ENCODE assay signal across 18 cellular contexts in genomic region chr3:14524920-14525660, GRCh38. TPM values are rescaled to one million over a fixed set of nuclear protein-coding genes. Genes with fewer than 3 reads are reported as not detected.
DNase-seq lines count a peak whose midpoint lies in the region; ATAC-seq, FAIRE-seq and TF ChIP-seq lines count a peak whose summit lies in the region.
"Had no signal": no experiment of that assay in that cellular context is flagged by ENCODE, and none has a peak within 500 bp of the region (broad histone marks: within the 10 kb centered on the region; RNA-seq: fewer than 3 reads in every experiment).

No MANE protein-coding gene starts in this region.

- ATAC-seq in RWPE2 (ENCODE audit: low read depth) = no peak
- no peak for ATAC-seq in esophagus mucosa
- no peak for ATAC-seq in HG02884 (IDR thresholded peaks at IDR 0.05; ENCODE audit: unreplicated experiment)
- no peak for ATAC-seq in HG03442 (IDR thresholded peaks at IDR 0.05; ENCODE audit: unreplicated experiment)

- CTCF ChIA-PET in H1 (lab: Charles Lee; ENCODE audit: partially characterized antibody) = interaction anchor here (0.7 to 9.5 kb wide), 9 partner anchors 8 to 76 kb away, joined by 3 to 103 read pairs (median 4); no protein-coding TSS in a partner anchor

- H3K9me3 ChIP-seq in RWPE2 (ENCODE audit: severe bottlenecking) (no peaks in the 10 kb centered on the region), H1 (ENCODE audit: insufficient read depth in 2 of 2, low read depth in 1 of 2, low read length in 1 of 2) (no peaks in the 10 kb centered on the region), skeletal muscle tissue (ENCODE audit: control insufficient read depth in 3 of 3, low read length in 3 of 3) (no peaks in the 10 kb centered on the region)

- H3K4me1 ChIP-seq in RWPE2 (ENCODE audit: insufficient read depth, poor library complexity, severe bottlenecking) (no peaks in the 10 kb centered on the region), H1 (replicated peaks in 1 of 4; ENCODE audit: control insufficient read depth in 3 of 4, insufficient read depth in 4 of 4, low read length in 3 of 4) (peaks cover 2 to 9% (median 7%) of the 10 kb centered on the region in 4 experiments), skeletal muscle tissue (ENCODE audit: control insufficient read depth in 3 of 3, insufficient read depth in 3 of 3, low read length in 3 of 3) (peaks cover 66 to 74% (median 70%) of the 10 kb centered on the region in 3 donors)

- no peaks in the 10 kb centered on the region for H3K79me1 ChIP-seq in H1 (ENCODE audit: low read depth, low read length)

- peak overlapping the region; percentile 74; the same call in 1 of the 2 replicates for H2BK15ac ChIP-seq in H1 (ENCODE audit: low read length)

- H4K91ac ChIP-seq in H1 (replicated peaks; ENCODE audit: insufficient read length, low read length) = no peak overlapping the region

- TF ChIP-seq CTCF in RWPE2 (IDR thresholded peaks at IDR 0.05; ENCODE audit: poor library complexity, severe bottlenecking) (no peak), H1 (IDR thresholded peaks at IDR 0.05; ENCODE audit: control extremely low read depth in 1 of 3, insufficient read depth in 1 of 3, low read depth in 1 of 3, low read length in 3 of 3) (no peak)

- no peak overlapping the region for H3K4me2 ChIP-seq in H1 (ENCODE audit: insufficient read depth in 1 of 2, low read depth in 2 of 2, low read length in 2 of 2)

- H2BK120ac ChIP-seq in H1 (replicated peaks; ENCODE audit: low read depth, low read length) = no peak overlapping the region

- FAIRE-seq in H1 (lab: Jason Lieb, UNC) = no peak

- H3K79me2 ChIP-seq in H1 (ENCODE audit: control insufficient read depth in 1 of 2, insufficient read depth in 2 of 2, low read length in 2 of 2) = no peaks in the 10 kb centered on the region

- TF ChIP-seq EP300 in H1 (IDR thresholded peaks at IDR 0.05; ENCODE audit: borderline replicate concordance in 1 of 2, low read depth in 2 of 2, low read length in 2 of 2) = no peak

- no peak for TF ChIP-seq POLR2A in H1 (IDR thresholded peaks at IDR 0.05; ENCODE audit: control extremely low read depth in 1 of 2, low read depth in 2 of 2, low read length in 2 of 2)

- H3K9ac ChIP-seq in H1 (replicated peaks in 1 of 4; ENCODE audit: extremely low read depth in 1 of 4, low read depth in 3 of 4, low read length in 3 of 4) (no peak overlapping the region), skeletal muscle tissue (ENCODE audit: low read depth in 1 of 3, low read length in 3 of 3) (peak overlapping the region; percentile 69 to 89 (median 83))

- H3K23me2 ChIP-seq in H1 (ENCODE audit: low read depth, low read length) = no peaks in the 10 kb centered on the region; the same call in 1 of the 2 replicates

- H3K4me3 ChIP-seq in RWPE2 (ENCODE audit: severe bottlenecking) = no peak overlapping the region
- H3K4me3 ChIP-seq in H1 (ENCODE audit: extremely low read depth in 1 of 4, insufficient read depth in 2 of 4, low read depth in 3 of 4, low read length in 4 of 4) = no peak overlapping the region
- peak overlapping the region; percentile 39 to 60 (median 41) for H3K4me3 ChIP-seq in skeletal muscle tissue (ENCODE audit: low read length in 3 of 3)

- no peak overlapping the region for H3K23ac ChIP-seq in H1 (ENCODE audit: insufficient read length)

- 92% methylated on average over 7 of the region's 9 CpGs; no CpG with 5 or more reads in 1 of the 2 experiments for WGBS in H1 (ENCODE audit: extremely low coverage in 1 of 2, insufficient coverage in 1 of 2, insufficient read length in 1 of 2, insufficient replicate concordance in 2 of 2, low coverage in 1 of 2, low lambda C conversion rate in 2 of 2, missing lambda C conversion rate in 1 of 2), 2 experiments

- no peak overlapping the region for H3K56ac ChIP-seq in H1 (replicated peaks; ENCODE audit: insufficient read length, low read depth, low read length)

- no peak for TF ChIP-seq RAD21 in H1 (IDR thresholded peaks at IDR 0.05 in 1 of 2, conservative IDR thresholded peaks at IDR 0.05 in 1 of 2; ENCODE audit: low read depth in 2 of 2, low read length in 2 of 2)

- no peak overlapping the region for H3K18ac ChIP-seq in H1 (ENCODE audit: extremely low read depth, low read length)

- H3K27me3 ChIP-seq in RWPE2 (ENCODE audit: insufficient read depth, poor library complexity, severe bottlenecking) = no peaks in the 10 kb centered on the region
- H3K27me3 ChIP-seq in H1 (replicated peaks in 1 of 4; ENCODE audit: control insufficient read depth in 3 of 4, extremely low read depth in 1 of 4, insufficient read depth in 3 of 4, low read length in 3 of 4) = no peaks in the 10 kb centered on the region
- H3K27me3 ChIP-seq in layer of hippocampus (ENCODE audit: control insufficient read depth, insufficient read depth, low read length) = no peaks in the 10 kb centered on the region
- H3K27me3 ChIP-seq in skeletal muscle tissue (ENCODE audit: control insufficient read depth in 3 of 3, insufficient read depth in 3 of 3, low read length in 3 of 3) = no peaks in the 10 kb centered on the region

- peak overlapping the region; percentile 26; the same call in 1 of the 2 replicates for H2AK5ac ChIP-seq in H1 (ENCODE audit: low read depth, low read length)

- no peak overlapping the region for H2AFZ ChIP-seq in H1 (ENCODE audit: low read length)

- H3K14ac ChIP-seq in H1 (ENCODE audit: insufficient read length) = no peak overlapping the region

- no peaks in the 10 kb centered on the region for H4K20me1 ChIP-seq in H1 (replicated peaks in 1 of 2; ENCODE audit: control insufficient read depth in 1 of 2, insufficient read depth in 2 of 2, low read length in 2 of 2)

- H2BK20ac ChIP-seq in H1 (ENCODE audit: low read length) = 0 out of 2 replicates have a peak overlapping the region, but pooled peaks have one; percentile 32

- H4K5ac ChIP-seq in H1 (ENCODE audit: insufficient read length, low read depth, low read length) = no peak overlapping the region

- no peak overlapping the region for H2BK5ac ChIP-seq in H1 (ENCODE audit: low read depth, low read length)

- POLR2A ChIA-PET in H1 (lab: Charles Lee; ENCODE audit: partially characterized antibody) = interaction anchor here (1.0 to 1.7 kb wide), 3 partner anchors 11 to 23 kb away, joined by 3 read pairs; no protein-coding TSS in a partner anchor

- H4K8ac ChIP-seq in H1 (ENCODE audit: extremely low read depth, insufficient read depth, low read length) = no peak overlapping the region

- DNase-seq in RWPE2 (ENCODE audit: low spot score) = peak; percentile 22
- no peak for DNase-seq in H1 (ENCODE audit: low read depth in 1 of 2, low spot score in 2 of 2)
- no peak for DNase-seq in Kasumi-1 (lab: John Stamatoyannopoulos, UW)
- DNase-seq: activated CD4-positive, alpha-beta memory T cell treated with anti-CD3 and anti-CD28 coated beads, Interleukin-2, amount 10 ng/mL, durations not matched to agents 7 days and 5 days; activated T-cell treated with anti-CD3 and anti-CD28 coated beads, Interleukin-2, amount 50 U/mL, for 72 hours; AML-193; central memory CD4-positive, alpha-beta T cell; COR-L47; foreskin melanocyte; mammary epithelial cell; NCI-H1105; NCI-H2171 treated with DMSO at 0.1 percent for 48 hours; stimulated activated CD4-positive, alpha-beta T cell treated with anti-CD3 and anti-CD28 coated beads, Interleukin-4, amount 100 ng/mL, for 24 hours had no signal

- no peaks in the 10 kb centered on the region for H3K36me3 ChIP-seq in RWPE2 (ENCODE audit: low read depth)
- no peaks in the 10 kb centered on the region for H3K36me3 ChIP-seq in H1 (ENCODE audit: control insufficient read depth in 2 of 4, insufficient read depth in 4 of 4, low read length in 3 of 4)
- H3K36me3 ChIP-seq in skeletal muscle tissue (ENCODE audit: control insufficient read depth in 3 of 3, insufficient read depth in 3 of 3, low read length in 3 of 3) = peaks cover 3 to 7% (median 6%) of the 10 kb centered on the region in 3 donors

- H3K4ac ChIP-seq in H1 (replicated peaks; ENCODE audit: insufficient read length, low read depth, low read length) = no peak overlapping the region

- H3K27ac ChIP-seq in RWPE2 (ENCODE audit: poor library complexity, severe bottlenecking) = no peak overlapping the region
- no peak overlapping the region for H3K27ac ChIP-seq in H1 (ENCODE audit: low read depth, low read length)
- peak overlapping the region; percentile 10 for H3K27ac ChIP-seq in layer of hippocampus (ENCODE audit: low read depth, low read length)
- peak overlapping the region; percentile 99 for H3K27ac ChIP-seq in skeletal muscle tissue (ENCODE audit: low read depth, low read length)

- H2BK12ac ChIP-seq in H1 (ENCODE audit: low read depth, low read length) = no peak overlapping the region

TF ChIP-seq in H1, 55 proteins besides CTCF, POLR2A, EP300 and RAD21:
- TF ChIP-seq SIN3A (conservative IDR thresholded peaks at IDR 0.05 in 1 of 2, IDR thresholded peaks at IDR 0.05 in 1 of 2; ENCODE audit: low read depth in 1 of 2, low read length in 2 of 2) (no peak), ASH2L (IDR thresholded peaks at IDR 0.05; ENCODE audit: low read length) (no peak), HDAC6 (IDR thresholded peaks at IDR 0.05; ENCODE audit: low read depth, low read length) (no peak), SUZ12 (IDR thresholded peaks at IDR 0.05; ENCODE audit: low read length) (no peak), ATF3 (IDR thresholded peaks at IDR 0.05; ENCODE audit: insufficient read depth, low read depth, low read length) (no peak)
TF ChIP-seq in H1: peak in this region for 0.

RNA-seq across cellular contexts. Expression of gene GRIP2, which starts 15.1 kb away (rescaled TPM):
- 6.4 and 6.9 TPM in 2 replicates for total RNA-seq in H1 (2021; fragmentation: NEBNext Ultra II Directional; extraction: Animal tissue kit (Norgen Biotek cat#: 25700))
- polyA plus RNA-seq in H1 (2011; rRNA removed) = 2.5 and 3.5 TPM in 2 replicates
- polyA plus RNA-seq in H1 (2011; cell fraction: cytosol; rRNA removed) = 3.7 TPM
- polyA plus RNA-seq in H1 (2011; cell fraction: nucleus; rRNA removed) = 25.9 TPM
- 4.3 to 7.8 TPM (median 5.2 TPM) in 4 replicates for polyA plus RNA-seq in H1 (2012, experiment 1 of 2)
- 1.2 TPM for polyA plus RNA-seq in H1 (2012, experiment 2 of 2)
- polyA plus RNA-seq in H1 (2013, experiment 1 of 2) = 2.0 TPM
- polyA plus RNA-seq in H1 (2013, experiment 2 of 2) = 1.8 TPM
- 1.9 and 4.6 TPM in 2 replicates for polyA minus RNA-seq in H1 (2011; rRNA and poly(A)+ RNA removed)
- 1.8 TPM for polyA minus RNA-seq in H1 (2011; cell fraction: cytosol; rRNA and poly(A)+ RNA removed)
- 9.1 TPM for polyA minus RNA-seq in H1 (2011; cell fraction: nucleus; rRNA and poly(A)+ RNA removed)
- total RNA-seq in skeletal muscle tissue (8.9 TPM), esophagus mucosa (2.0 TPM)

Comparison
In these comparisons a context has a peak if more than half of its experiments do, and no peak if none do; other contexts are left out.
1. H3K27ac ChIP-seq: peak in layer of hippocampus (single experiment) and skeletal muscle tissue (single experiment); none in RWPE2 (single experiment) and H1 (single experiment).
2. H3K4me3 ChIP-seq: peak in skeletal muscle tissue (3 of 3); none in RWPE2 (single experiment) and H1 (0 of 4).
3. H3K9ac ChIP-seq: peak in skeletal muscle tissue (3 of 3); none in H1 (0 of 4).